ENCODE assay signal across 9 cellular contexts in genomic region chr5:181133610-181134231, GRCh38. TPM values are rescaled to one million over a fixed set of nuclear protein-coding genes. Genes with fewer than 3 reads are reported as not detected.
DNase-seq lines count a peak whose midpoint lies in the region; ATAC-seq and TF ChIP-seq lines count a peak whose summit lies in the region.
"Had no signal": no experiment of that assay in that cellular context is flagged by ENCODE, and none has a peak within 500 bp of the region (broad histone marks: within the 10 kb centered on the region; RNA-seq: fewer than 3 reads in every experiment).

No MANE protein-coding gene starts in this region.

- H3K27ac ChIP-seq in tibial nerve = no peak overlapping the region

- no peak for ATAC-seq in left ventricle myocardium superior

- H3K36me3 ChIP-seq in tibial nerve = no peaks in the 10 kb centered on the region

- TF ChIP-seq POLR2A in tibial nerve (IDR thresholded peaks at IDR 0.05) = no peak

- no peak for TF ChIP-seq CTCF in tibial nerve (IDR thresholded peaks at IDR 0.05)

- WGBS in tibial nerve, 2 donors = 58 to 64% methylated on average over 10 of the region's 10 CpGs

- no peak for TF ChIP-seq EP300 in tibial nerve (IDR thresholded peaks at IDR 0.05)

- intact Hi-C loops in left ventricle myocardium superior (cut with micrococcal nuclease) = no loop called here

- no peaks in the 10 kb centered on the region for H3K27me3 ChIP-seq in tibial nerve

- no peak overlapping the region for H3K4me3 ChIP-seq in tibial nerve

- peak; percentile 45 for DNase-seq in HS-27A (ENCODE audit: low read depth)
- peak; percentile 41 for DNase-seq in UCSD-AML1 (lab: John Stamatoyannopoulos, UW; ENCODE audit: unreplicated experiment)
- DNase-seq in left ventricle myocardium superior = peak; percentile 83
- peak; percentile 55 to 61 for DNase-seq in tibial nerve (ENCODE audit: low spot score in 2 of 2)
- DNase-seq in NCI-H1048 (lab: John Stamatoyannopoulos, UW) = no peak
- no peak for DNase-seq in C1 segment of cervical spinal cord (lab: John Stamatoyannopoulos, UW)
- no peak for DNase-seq in stimulated activated CD4-positive, alpha-beta T cell treated with anti-CD3 and anti-CD28 coated beads, Interleukin-2, amount 100 ng/mL, for 48 hours
- DNase-seq: immature natural killer cell; stimulated activated CD4-positive, alpha-beta T cell treated with anti-CD3 and anti-CD28 coated beads, Interleukin-4, amount 100 ng/mL, for 1 hour had no signal

- no peaks in the 10 kb centered on the region for H3K4me1 ChIP-seq in tibial nerve

- peaks cover 0 to 12% (median 0%) of the 10 kb centered on the region in 4 donors for H3K9me3 ChIP-seq in tibial nerve

RNA-seq across cellular contexts. Expression of gene OR2V1, which starts 2.8 kb away (rescaled TPM):
- total RNA-seq in left ventricle myocardium superior (not detected), tibial nerve (not detected)

RNA-seq across cellular contexts. Expression of gene OR2V2, which starts 13.7 kb away (rescaled TPM):
- total RNA-seq in left ventricle myocardium superior (not detected), tibial nerve (not detected)

Comparison
In these comparisons a context has a peak if more than half of its experiments do, and no peak if none do; other contexts are left out.
1. DNase-seq: peak in HS-27A (single experiment), UCSD-AML1 (single experiment), left ventricle myocardium superior (single experiment) and tibial nerve (2 of 2); none in NCI-H1048 (single experiment), C1 segment of cervical spinal cord (0 of 14) and stimulated activated CD4-positive, alpha-beta T cell treated with anti-CD3 and anti-CD28 coated beads, Interleukin-2, amount 100 ng/mL, for 48 hours (0 of 2).